Comparison of ENCODE assay signal across 19 cellular contexts in the genomic region with DNA sequence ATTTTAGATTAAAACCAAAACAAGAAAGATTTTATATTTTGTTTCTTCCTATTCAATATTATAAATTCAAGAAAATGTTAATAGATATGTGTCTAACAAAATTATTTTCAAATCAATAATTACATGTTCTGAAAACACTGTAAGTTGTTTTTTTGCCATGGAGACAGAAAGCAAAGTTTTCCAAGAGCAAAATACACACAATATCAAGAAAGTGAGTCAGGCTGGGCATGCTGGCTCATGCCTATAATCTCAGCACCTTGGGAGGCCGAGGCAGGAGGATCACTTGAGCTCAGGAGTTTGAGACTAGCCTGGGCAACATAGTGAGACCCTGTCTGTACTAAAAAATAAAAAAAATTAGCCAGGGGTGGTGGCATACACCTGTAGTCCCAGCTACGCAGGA.
DNase-seq lines count a peak whose midpoint lies in the region; ATAC-seq and TF ChIP-seq lines count a peak whose summit lies in the region.
"Had no signal": no experiment of that assay in that cellular context is flagged by ENCODE, and none has a peak within 500 bp of the region (broad histone marks: within the 10 kb centered on the region; RNA-seq: fewer than 3 reads in every experiment).

No MANE protein-coding gene starts in this region.

- no peak overlapping the region for H3K4me2 ChIP-seq in mesendoderm (ENCODE audit: low read length)

- no peak overlapping the region for H2BK5ac ChIP-seq in mesendoderm (ENCODE audit: low read length)

- H3K56ac ChIP-seq in mesendoderm (ENCODE audit: low read length), result no peak overlapping the region

- H3K36me3 Mint-ChIP-seq in MCF 10A (ENCODE audit: insufficient read depth, unreplicated experiment), result peaks cover 14% of the 10 kb centered on the region
- no peaks in the 10 kb centered on the region for H3K36me3 Mint-ChIP-seq in activated CD4-positive, alpha-beta memory T cell treated with anti-CD3 and anti-CD28 coated beads, Interleukin-2, amount 10 ng/mL, durations not matched to agents 7 days and 5 days (ENCODE audit: low read depth)
- H3K36me3 Mint-ChIP-seq: IgD-negative memory B cell had no signal

- H3K4me1 ChIP-seq in breast epithelium (peaks cover 0 to 4% of the 10 kb centered on the region in 2 donors), mesendoderm (ENCODE audit: control insufficient read depth, low read depth, low read length) (peaks cover 2% of the 10 kb centered on the region)
- H3K4me1 ChIP-seq: Peyer's patch had no signal

- no peaks in the 10 kb centered on the region for H3K36me3 ChIP-seq in breast epithelium
- no peaks in the 10 kb centered on the region for H3K36me3 ChIP-seq in mesendoderm (ENCODE audit: control insufficient read depth, insufficient read depth, low read length)

- H3K9me3 Mint-ChIP-seq in MCF 10A (ENCODE audit: unreplicated experiment), result no peaks in the 10 kb centered on the region
- H3K9me3 Mint-ChIP-seq in activated CD4-positive, alpha-beta memory T cell treated with anti-CD3 and anti-CD28 coated beads, Interleukin-2, amount 10 ng/mL, durations not matched to agents 7 days and 5 days, result no peaks in the 10 kb centered on the region

- no peak for ATAC-seq in GM18505 (IDR thresholded peaks at IDR 0.05; ENCODE audit: unreplicated experiment)

- H2BK15ac ChIP-seq in mesendoderm (replicated peaks; ENCODE audit: low read depth), result no peak overlapping the region

- H3K9ac ChIP-seq in mesendoderm (ENCODE audit: low read length), result no peak overlapping the region

- no peak overlapping the region for H3K4ac ChIP-seq in mesendoderm (ENCODE audit: low read depth, low read length)

- H2BK120ac ChIP-seq in mesendoderm (ENCODE audit: low read depth, low read length), result no peak overlapping the region

- H4K8ac ChIP-seq in mesendoderm (ENCODE audit: low read depth, low read length), result no peak overlapping the region

- WGBS in mesendoderm (ENCODE audit: extremely low coverage, insufficient coverage, low lambda C conversion rate), result no CpG with 5 or more reads among the region's 2 CpGs

- DNase-seq in MCF 10A (ENCODE audit: unreplicated experiment) (peak; percentile 4), breast epithelium (ENCODE audit: low spot score in 2 of 2) (no peak), epithelial cell of esophagus (ENCODE audit: low read depth) (peak; percentile 49), mesendoderm (no peak), cerebellar cortex (ENCODE audit: low spot score) (no peak), NCI-H82 treated with DMSO at 0.1 percent for 48 hours (lab: John Stamatoyannopoulos, UW; ENCODE audit: unreplicated experiment) (no peak)
- no peak for DNase-seq in activated CD4-positive, alpha-beta memory T cell treated with anti-CD3 and anti-CD28 coated beads, Interleukin-2, amount 10 ng/mL, durations not matched to agents 7 days and 5 days
- DNase-seq: 8988T, C1 segment of cervical spinal cord, COR-L47, GOT3, MV-4-11, NCI-H1417 treated with DMSO at 0.1 percent for 48 hours, NCI-H2029 treated with DMSO at 0.1 percent for 48 hours, NCI-H510A, NCI-H82, Peyer's patch had no signal

- no peak overlapping the region for H3K27ac Mint-ChIP-seq in MCF 10A (ENCODE audit: low read depth, unreplicated experiment)
- no peak overlapping the region for H3K27ac Mint-ChIP-seq in activated CD4-positive, alpha-beta memory T cell treated with anti-CD3 and anti-CD28 coated beads, Interleukin-2, amount 10 ng/mL, durations not matched to agents 7 days and 5 days
- H3K27ac Mint-ChIP-seq: IgD-negative memory B cell had no signal

- no peak for TF ChIP-seq POLR2A in breast epithelium (IDR thresholded peaks at IDR 0.05)
- TF ChIP-seq POLR2A in GM18505 (IDR thresholded peaks at IDR 0.05; ENCODE audit: borderline replicate concordance, extremely low read depth, insufficient read depth, insufficient read length), result no peak

- TF ChIP-seq CTCF in MCF 10A (IDR thresholded peaks at IDR 0.05; ENCODE audit: unreplicated experiment), result no peak
- no peak for TF ChIP-seq CTCF in breast epithelium (IDR thresholded peaks at IDR 0.05)
- TF ChIP-seq CTCF in epithelial cell of esophagus (IDR thresholded peaks at IDR 0.05; ENCODE audit: insufficient read depth, low read depth, low read length, missing control alignments), result no peak

- no peaks in the 10 kb centered on the region for H3K79me2 ChIP-seq in mesendoderm (ENCODE audit: control insufficient read depth, insufficient read depth, low read length)

- H3K18ac ChIP-seq in mesendoderm (ENCODE audit: low read length), result no peak overlapping the region

- intact Hi-C loops in MCF 10A (cut with micrococcal nuclease) (no loop called here), breast epithelium (cut with DNase I; ENCODE audit: low total_unique reads) (no loop called here)

- no peaks in the 10 kb centered on the region for H3K27me3 ChIP-seq in breast epithelium
- no peaks in the 10 kb centered on the region for H3K27me3 ChIP-seq in mesendoderm (ENCODE audit: insufficient read depth, low read length, poor library complexity)
- H3K27me3 ChIP-seq: Peyer's patch had no signal

- CTCF ChIA-PET in MCF 10A (lab: Yijun Ruan, JAX), result interaction anchor here (0.7 to 1.7 kb wide), 2 partner anchors 36 to 78 kb away, joined by 3 to 4 read pairs; no protein-coding TSS in a partner anchor
- CTCF ChIA-PET in activated CD4-positive, alpha-beta memory T cell treated with anti-CD3 and anti-CD28 coated beads, Interleukin-2, amount 10 ng/mL, durations not matched to agents 7 days and 5 days (lab: Charles Lee), result no interaction called here

- no peaks in the 10 kb centered on the region for H3K27me3 Mint-ChIP-seq in MCF 10A (ENCODE audit: insufficient read depth, unreplicated experiment)
- H3K27me3 Mint-ChIP-seq in activated CD4-positive, alpha-beta memory T cell treated with anti-CD3 and anti-CD28 coated beads, Interleukin-2, amount 10 ng/mL, durations not matched to agents 7 days and 5 days, result no peaks in the 10 kb centered on the region

- H3K27ac ChIP-seq in breast epithelium, result peak overlapping the region in 1 of 2 donors; percentile 20
- H3K27ac ChIP-seq in mesendoderm (ENCODE audit: low read depth, low read length), result no peak overlapping the region

- H3K9me3 ChIP-seq in breast epithelium, result no peaks in the 10 kb centered on the region
- H3K9me3 ChIP-seq: Peyer's patch had no signal

- H4K5ac ChIP-seq in mesendoderm (ENCODE audit: low read length), result no peak overlapping the region

- H3K4me3 ChIP-seq in breast epithelium, result no peak overlapping the region
- no peak overlapping the region for H3K4me3 ChIP-seq in epithelial cell of esophagus (ENCODE audit: low read length)
- no peak overlapping the region for H3K4me3 ChIP-seq in mesendoderm (ENCODE audit: low read length)
- H3K4me3 ChIP-seq: Peyer's patch had no signal

- H3K79me1 ChIP-seq in mesendoderm (ENCODE audit: low read length), result no peaks in the 10 kb centered on the region

- H2AK5ac ChIP-seq in mesendoderm (ENCODE audit: low read length), result no peak overlapping the region

- H3K23ac ChIP-seq in mesendoderm (ENCODE audit: low read length), result peak overlapping the region; percentile 9

- no TSS peak for BruUV-seq in MCF 10A (replicated peaks; lab: Mats Ljungman, UMichigan)

- H3K4me1 Mint-ChIP-seq in MCF 10A (ENCODE audit: insufficient read depth, unreplicated experiment), result no peaks in the 10 kb centered on the region
- H3K4me1 Mint-ChIP-seq in activated CD4-positive, alpha-beta memory T cell treated with anti-CD3 and anti-CD28 coated beads, Interleukin-2, amount 10 ng/mL, durations not matched to agents 7 days and 5 days, result no peaks in the 10 kb centered on the region

- POLR2A ChIA-PET in MCF 10A (lab: Yijun Ruan, JAX), result interaction anchor here (0.7 kb wide), 1 partner anchor 26 kb away, joined by 3 read pairs; no protein-coding TSS in a partner anchor
- POLR2A ChIA-PET in activated CD4-positive, alpha-beta memory T cell treated with anti-CD3 and anti-CD28 coated beads, Interleukin-2, amount 10 ng/mL, durations not matched to agents 7 days and 5 days (lab: Charles Lee), result no interaction called here

- H3K4me3 Mint-ChIP-seq in MCF 10A (ENCODE audit: unreplicated experiment), result no peak overlapping the region
- H3K4me3 Mint-ChIP-seq in activated CD4-positive, alpha-beta memory T cell treated with anti-CD3 and anti-CD28 coated beads, Interleukin-2, amount 10 ng/mL, durations not matched to agents 7 days and 5 days, result no peak overlapping the region
- H3K4me3 Mint-ChIP-seq: IgD-negative memory B cell had no signal

Comparison
In these comparisons a context has a peak if more than half of its experiments do, and no peak if none do; other contexts are left out.
1. DNase-seq: peak in MCF 10A (single experiment) and epithelial cell of esophagus (single experiment); none in breast epithelium (0 of 2), mesendoderm (single experiment), activated CD4-positive, alpha-beta memory T cell treated with anti-CD3 and anti-CD28 coated beads, Interleukin-2, amount 10 ng/mL, durations not matched to agents 7 days and 5 days (single experiment), cerebellar cortex (single experiment) and NCI-H82 treated with DMSO at 0.1 percent for 48 hours (single experiment).